ENCODE assay signal across 8 cellular contexts in genomic region chr9:136671646-136672430, GRCh38. TPM values are rescaled to one million over a fixed set of nuclear protein-coding genes. Genes with fewer than 3 reads are reported as not detected.
DNase-seq lines count a peak whose midpoint lies in the region; ATAC-seq and TF ChIP-seq lines count a peak whose summit lies in the region.

No MANE protein-coding gene starts in this region.

- H3K79me1 ChIP-seq in neuronal stem cell (ENCODE audit: low read depth, low read length), result no peaks in the 10 kb centered on the region

- ATAC-seq in GM21526 (IDR thresholded peaks at IDR 0.05; ENCODE audit: low FRiP score, unreplicated experiment) (no peak), GM21723 (IDR thresholded peaks at IDR 0.05; ENCODE audit: unreplicated experiment) (no peak)

- H3K27ac ChIP-seq in 22Rv1 (no peak overlapping the region), dorsolateral prefrontal cortex (peak overlapping the region in 15 of 59 donors; percentile 6 to 60 (median 36)), neuronal stem cell (replicated peaks; ENCODE audit: low read length) (no peak overlapping the region)

- intact Hi-C loops in dorsolateral prefrontal cortex (cut with DNase I), result no loop called here

- H4K91ac ChIP-seq in neuronal stem cell (ENCODE audit: low read depth, low read length, poor library complexity), result no peak overlapping the region

- H2BK15ac ChIP-seq in neuronal stem cell (ENCODE audit: low read length), result no peak overlapping the region

- peak overlapping the region; percentile 88 for H2AK5ac ChIP-seq in neuronal stem cell (ENCODE audit: low read depth, low read length)

- peak overlapping the region in 10 of 59 donors; percentile 2 to 36 (median 13) for H3K4me3 ChIP-seq in dorsolateral prefrontal cortex
- no peak overlapping the region for H3K4me3 ChIP-seq in neuronal stem cell (ENCODE audit: low read length in 2 of 2)

- H3K9ac ChIP-seq in neuronal stem cell (ENCODE audit: low read depth, low read length, poor library complexity), result no peak overlapping the region

- no peaks in the 10 kb centered on the region for H3K36me3 ChIP-seq in neuronal stem cell (replicated peaks in 1 of 2; ENCODE audit: control insufficient read depth in 2 of 2, insufficient read depth in 2 of 2, low read length in 2 of 2)

- no peak overlapping the region for H4K8ac ChIP-seq in neuronal stem cell (ENCODE audit: low read depth, low read length)

- no peak overlapping the region for H2BK5ac ChIP-seq in neuronal stem cell (ENCODE audit: low read length)

- no peak overlapping the region for H2AFZ ChIP-seq in neuronal stem cell (ENCODE audit: low read length)

- no peak overlapping the region for H3K4ac ChIP-seq in neuronal stem cell (ENCODE audit: low read length)

- no peak overlapping the region for H2BK12ac ChIP-seq in neuronal stem cell (ENCODE audit: low read length)

- TF ChIP-seq CTCF in 22Rv1 (IDR thresholded peaks at IDR 0.05), result peak; percentile 96
- peak; percentile 67 for TF ChIP-seq CTCF in GM13976 (IDR thresholded peaks at IDR 0.05; ENCODE audit: borderline replicate concordance, control extremely low read depth, extremely low read depth, insufficient read depth, missing control alignments)
- TF ChIP-seq CTCF in dorsolateral prefrontal cortex (IDR thresholded peaks at IDR 0.05 in 54 of 56, conservative IDR thresholded peaks at IDR 0.05 in 2 of 56; ENCODE audit: low read depth in 1 of 56, partially characterized antibody in 56 of 56), result peak; percentile 26 to 82 (median 64)

- H3K4me2 ChIP-seq in neuronal stem cell (ENCODE audit: insufficient read depth, low read length, poor library complexity, severe bottlenecking), result no peak overlapping the region

- peaks cover 5 to 21% of the 10 kb centered on the region in 2 donors for H3K4me1 ChIP-seq in neuronal stem cell (ENCODE audit: control insufficient read depth in 2 of 2, insufficient read depth in 1 of 2, low read depth in 1 of 2, low read length in 2 of 2)

- in situ Hi-C loops in GM13976 (cut with MboI; ENCODE audit: low sequenced_read_pairs, unreplicated experiment), result no loop called here

- H3K9me3 ChIP-seq in neuronal stem cell (replicated peaks in 1 of 2; ENCODE audit: control insufficient read depth in 2 of 2, insufficient read depth in 1 of 2, low read depth in 1 of 2, low read length in 2 of 2), result no peaks in the 10 kb centered on the region

- H3K14ac ChIP-seq in neuronal stem cell (ENCODE audit: low read length), result no peak overlapping the region

- H3K27me3 ChIP-seq in dorsolateral prefrontal cortex (peaks cover 0 to 8% (median 0%) of the 10 kb centered on the region in 45 donors), neuronal stem cell (ENCODE audit: control insufficient read depth in 3 of 3, insufficient read depth in 3 of 3, low read depth in 1 of 3, low read length in 3 of 3) (no peaks in the 10 kb centered on the region)

- peak overlapping the region; percentile 64 for H3K18ac ChIP-seq in neuronal stem cell (ENCODE audit: low read length)

- H2BK120ac ChIP-seq in neuronal stem cell (ENCODE audit: low read depth, low read length), result no peak overlapping the region

- H3K23ac ChIP-seq in neuronal stem cell (ENCODE audit: low read depth, low read length, poor library complexity), result peak overlapping the region; percentile 31

- WGBS in neuronal stem cell (ENCODE audit: extremely low coverage in 2 of 2, insufficient read length in 2 of 2, insufficient replicate concordance in 1 of 2), 2 donors, result no CpG with 5 or more reads among the region's 27 CpGs

- DNase-seq in GM13976 (ENCODE audit: low spot score) (peak; percentile 87), UCSD-AML1 (lab: John Stamatoyannopoulos, UW; ENCODE audit: unreplicated experiment) (peak; percentile 49), dorsolateral prefrontal cortex (no peak), neuronal stem cell (ENCODE audit: low spot score) (peak; percentile 54), NCI-H128 (lab: John Stamatoyannopoulos, UW; ENCODE audit: unreplicated experiment) (no peak)

RNA-seq across cellular contexts. Expression of gene EGFL7, which starts 9.1 kb away (rescaled TPM):
- 100 to 1,000 TPM in 13 of 120 experiments, 10 to 100 TPM in 107; 43.0 to 145 (median 80.4) TPM for total RNA-seq in dorsolateral prefrontal cortex
- polyA plus RNA-seq in neuronal stem cell (2013, experiment 1 of 2), result 33.1 TPM
- polyA plus RNA-seq in neuronal stem cell (2013, experiment 2 of 2), result 32.0 TPM

RNA-seq across cellular contexts. Expression of gene AGPAT2, which starts 15.4 kb away (rescaled TPM):
- 10 to 100 TPM in 91 of 120 experiments, 1 to 10 TPM in 29; 4.1 to 18.0 (median 11.6) TPM for total RNA-seq in dorsolateral prefrontal cortex
- polyA plus RNA-seq in neuronal stem cell (2013, experiment 1 of 2), result 3.7 TPM
- polyA plus RNA-seq in neuronal stem cell (2013, experiment 2 of 2), result 3.5 TPM

RNA-seq across cellular contexts. Expression of gene DIPK1B, which starts 40.5 kb away (rescaled TPM):
- total RNA-seq in dorsolateral prefrontal cortex, result 10 to 100 TPM; 12.6 to 48.9 (median 34.9) TPM
- 40.0 TPM for polyA plus RNA-seq in neuronal stem cell (2013, experiment 1 of 2)
- polyA plus RNA-seq in neuronal stem cell (2013, experiment 2 of 2), result 39.1 TPM

Comparison
In these comparisons a context has a peak if more than half of its experiments do, and no peak if none do; other contexts are left out.
1. DNase-seq: peak in GM13976 (single experiment), UCSD-AML1 (single experiment) and neuronal stem cell (single experiment); none in dorsolateral prefrontal cortex (0 of 10) and NCI-H128 (single experiment).
2. Peak in every context shown above with its lines, with median percentiles within 50 percentile points of each other: CTCF ChIP-seq.